In the genomic region with DNA sequence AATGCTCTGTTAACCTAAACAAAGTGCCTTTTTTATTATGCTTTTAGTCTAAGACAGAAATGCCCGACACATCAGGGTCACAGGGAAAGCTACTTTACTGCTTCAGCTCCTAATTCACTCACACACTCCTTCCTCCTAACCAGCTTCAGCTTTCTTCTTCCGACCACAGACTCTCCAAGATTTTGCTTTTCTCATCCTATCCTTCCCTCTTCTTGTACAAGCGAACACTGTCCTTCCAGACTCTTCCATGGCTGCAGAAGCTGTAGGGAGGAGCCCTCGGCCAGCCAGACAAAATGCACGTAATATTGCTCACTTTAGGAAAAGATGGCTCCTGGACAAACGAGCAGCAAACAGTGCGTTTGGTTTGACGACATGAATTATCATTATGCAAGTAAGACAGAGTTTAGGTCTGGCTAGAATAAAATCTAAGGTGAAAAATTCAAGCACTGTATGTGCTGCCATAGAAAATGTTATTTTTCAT, we compare ENCODE assay signal across 1 cellular context.
TF ChIP-seq lines count a peak whose summit lies in the region.

No MANE protein-coding gene starts in this region.

TF ChIP-seq in K562, 482 proteins besides CTCF, POLR2A, EP300 and RAD21 (continued from another document and continues in another):
- TF ChIP-seq ZNF324 (CRISPR knock-in tag; IDR thresholded peaks at IDR 0.05) (no peak), ZNF224 (CRISPR knock-in tag; IDR thresholded peaks at IDR 0.05) (no peak), HNRNPH1 (optimal IDR thresholded peaks at IDR 0.05; ENCODE audit: low read depth, low read length) (no peak), KAT8 (IDR thresholded peaks at IDR 0.05; ENCODE audit: low read depth) (no peak), OTX1 (CRISPR knock-in tag; IDR thresholded peaks at IDR 0.05) (no peak), ZNF23 (CRISPR knock-in tag; IDR thresholded peaks at IDR 0.05) (no peak), ZNF12 (CRISPR knock-in tag; IDR thresholded peaks at IDR 0.05) (no peak), STAG1 (CRISPR knock-in tag; IDR thresholded peaks at IDR 0.05; ENCODE audit: borderline replicate concordance) (no peak), NR2C1 (IDR thresholded peaks at IDR 0.05) (no peak), NR2C1 (tag; IDR thresholded peaks at IDR 0.05) (peak; percentile 64), ZNF24 (IDR thresholded peaks at IDR 0.05) (no peak), THRAP3 (IDR thresholded peaks at IDR 0.05; ENCODE audit: borderline replicate concordance) (no peak), NEUROD1 (IDR thresholded peaks at IDR 0.05; ENCODE audit: borderline replicate concordance, low read depth, low read length, partially characterized antibody) (no peak), HNRNPL (IDR thresholded peaks at IDR 0.05; ENCODE audit: low read depth, low read length) (no peak), NR2F6 (CRISPR knock-in tag; IDR thresholded peaks at IDR 0.05) (no peak), RFX5 (IDR thresholded peaks at IDR 0.05; ENCODE audit: low read depth, low read length) (no peak), ARHGAP35 (IDR thresholded peaks at IDR 0.05; ENCODE audit: partially characterized antibody) (no peak), SAFB (IDR thresholded peaks at IDR 0.05; ENCODE audit: borderline replicate concordance, low read depth, low read length) (no peak), CBFA2T2 (conservative IDR thresholded peaks at IDR 0.05) (no peak), NONO (IDR thresholded peaks at IDR 0.05; ENCODE audit: low read depth in 2 of 2, low read length in 1 of 2) (no peak), NFE2 (IDR thresholded peaks at IDR 0.05; ENCODE audit: low read depth) (no peak), PHF8 (IDR thresholded peaks at IDR 0.05; ENCODE audit: borderline replicate concordance, low read length) (no peak), ZNF274 (IDR thresholded peaks at IDR 0.05; ENCODE audit: borderline replicate concordance, low read depth, low read length) (no peak), POLR2G (IDR thresholded peaks at IDR 0.05; ENCODE audit: low read depth, low read length) (no peak), ZFP36 (IDR thresholded peaks at IDR 0.05; ENCODE audit: low read depth, low read length, partially characterized antibody) (no peak), RHOXF2B (CRISPR knock-in tag; conservative IDR thresholded peaks at IDR 0.05) (0 out of 2 replicates have a peak, but pooled peaks have one; percentile 42), ARID2 (IDR thresholded peaks at IDR 0.05) (no peak), MCM5 (IDR thresholded peaks at IDR 0.05; ENCODE audit: low read depth) (no peak), HDAC6 (IDR thresholded peaks at IDR 0.05; ENCODE audit: low read depth, low read length) (no peak), CBFB (CRISPR knock-in tag; IDR thresholded peaks at IDR 0.05) (no peak), SMARCA5 (IDR thresholded peaks at IDR 0.05) (no peak), PTTG1 (tag; IDR thresholded peaks at IDR 0.05; ENCODE audit: low read depth) (peak; percentile 73), BACH1 (tag; IDR thresholded peaks at IDR 0.05) (no peak; the same call in 1 of the 2 replicates), C11orf30 (IDR thresholded peaks at IDR 0.05; ENCODE audit: low read depth) (no peak), SRSF3 (IDR thresholded peaks at IDR 0.05; ENCODE audit: insufficient read depth, low read length) (no peak), FUS (optimal IDR thresholded peaks at IDR 0.05; ENCODE audit: low read depth, low read length) (no peak), PTRF (tag; IDR thresholded peaks at IDR 0.05) (peak; percentile 78), PRMT5 (CRISPR knock-in tag; IDR thresholded peaks at IDR 0.05) (no peak), ZNF707 (CRISPR knock-in tag; conservative IDR thresholded peaks at IDR 0.05) (no peak)
- TF ChIP-seq, protein P1, sequence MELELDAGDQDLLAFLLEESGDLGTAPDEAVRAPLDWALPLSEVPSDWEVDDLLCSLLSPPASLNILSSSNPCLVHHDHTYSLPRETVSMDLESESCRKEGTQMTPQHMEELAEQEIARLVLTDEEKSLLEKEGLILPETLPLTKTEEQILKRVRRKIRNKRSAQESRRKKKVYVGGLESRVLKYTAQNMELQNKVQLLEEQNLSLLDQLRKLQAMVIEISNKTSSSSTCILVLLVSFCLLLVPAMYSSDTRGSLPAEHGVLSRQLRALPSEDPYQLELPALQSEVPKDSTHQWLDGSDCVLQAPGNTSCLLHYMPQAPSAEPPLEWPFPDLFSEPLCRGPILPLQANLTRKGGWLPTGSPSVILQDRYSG (tag; conservative IDR thresholded peaks at IDR 0.05; ENCODE audit: low read depth): peak; percentile 87
- TF ChIP-seq, protein P2, sequence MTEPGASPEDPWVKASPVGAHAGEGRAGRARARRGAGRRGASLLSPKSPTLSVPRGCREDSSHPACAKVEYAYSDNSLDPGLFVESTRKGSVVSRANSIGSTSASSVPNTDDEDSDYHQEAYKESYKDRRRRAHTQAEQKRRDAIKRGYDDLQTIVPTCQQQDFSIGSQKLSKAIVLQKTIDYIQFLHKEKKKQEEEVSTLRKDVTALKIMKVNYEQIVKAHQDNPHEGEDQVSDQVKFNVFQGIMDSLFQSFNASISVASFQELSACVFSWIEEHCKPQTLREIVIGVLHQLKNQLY (CRISPR knock-in tag; conservative IDR thresholded peaks at IDR 0.05): no peak
- TF ChIP-seq, protein P3, sequence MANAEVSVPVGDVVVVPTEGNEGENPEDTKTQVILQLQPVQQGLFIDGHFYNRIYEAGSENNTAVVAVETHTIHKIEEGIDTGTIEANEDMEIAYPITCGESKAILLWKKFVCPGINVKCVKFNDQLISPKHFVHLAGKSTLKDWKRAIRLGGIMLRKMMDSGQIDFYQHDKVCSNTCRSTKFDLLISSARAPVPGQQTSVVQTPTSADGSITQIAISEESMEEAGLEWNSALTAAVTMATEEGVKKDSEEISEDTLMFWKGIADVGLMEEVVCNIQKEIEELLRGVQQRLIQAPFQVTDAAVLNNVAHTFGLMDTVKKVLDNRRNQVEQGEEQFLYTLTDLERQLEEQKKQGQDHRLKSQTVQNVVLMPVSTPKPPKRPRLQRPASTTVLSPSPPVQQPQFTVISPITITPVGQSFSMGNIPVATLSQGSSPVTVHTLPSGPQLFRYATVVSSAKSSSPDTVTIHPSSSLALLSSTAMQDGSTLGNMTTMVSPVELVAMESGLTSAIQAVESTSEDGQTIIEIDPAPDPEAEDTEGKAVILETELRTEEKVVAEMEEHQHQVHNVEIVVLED (CRISPR knock-in tag; IDR thresholded peaks at IDR 0.05): peak; percentile 45
- TF ChIP-seq, protein P4, sequence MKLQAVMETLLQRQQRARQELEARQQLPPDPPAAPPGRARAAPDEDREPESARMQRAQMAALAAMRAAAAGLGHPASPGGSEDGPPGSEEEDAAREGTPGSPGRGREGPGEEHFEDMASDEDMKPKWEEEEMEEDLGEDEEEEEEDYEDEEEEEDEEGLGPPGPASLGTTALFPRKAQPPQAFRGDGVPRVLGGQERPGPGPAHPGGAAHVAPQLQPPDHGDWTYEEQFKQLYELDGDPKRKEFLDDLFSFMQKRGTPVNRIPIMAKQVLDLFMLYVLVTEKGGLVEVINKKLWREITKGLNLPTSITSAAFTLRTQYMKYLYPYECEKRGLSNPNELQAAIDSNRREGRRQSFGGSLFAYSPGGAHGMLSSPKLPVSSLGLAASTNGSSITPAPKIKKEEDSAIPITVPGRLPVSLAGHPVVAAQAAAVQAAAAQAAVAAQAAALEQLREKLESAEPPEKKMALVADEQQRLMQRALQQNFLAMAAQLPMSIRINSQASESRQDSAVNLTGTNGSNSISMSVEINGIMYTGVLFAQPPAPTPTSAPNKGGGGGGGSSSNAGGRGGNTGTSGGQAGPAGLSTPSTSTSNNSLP (IDR thresholded peaks at IDR 0.05; ENCODE audit: borderline replicate concordance, low read depth, low read length): no peak
- TF ChIP-seq, protein P5, sequence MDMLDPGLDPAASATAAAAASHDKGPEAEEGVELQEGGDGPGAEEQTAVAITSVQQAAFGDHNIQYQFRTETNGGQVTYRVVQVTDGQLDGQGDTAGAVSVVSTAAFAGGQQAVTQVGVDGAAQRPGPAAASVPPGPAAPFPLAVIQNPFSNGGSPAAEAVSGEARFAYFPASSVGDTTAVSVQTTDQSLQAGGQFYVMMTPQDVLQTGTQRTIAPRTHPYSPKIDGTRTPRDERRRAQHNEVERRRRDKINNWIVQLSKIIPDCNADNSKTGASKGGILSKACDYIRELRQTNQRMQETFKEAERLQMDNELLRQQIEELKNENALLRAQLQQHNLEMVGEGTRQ (CRISPR knock-in tag; IDR thresholded peaks at IDR 0.05): no peak
- TF ChIP-seq, protein P6, sequence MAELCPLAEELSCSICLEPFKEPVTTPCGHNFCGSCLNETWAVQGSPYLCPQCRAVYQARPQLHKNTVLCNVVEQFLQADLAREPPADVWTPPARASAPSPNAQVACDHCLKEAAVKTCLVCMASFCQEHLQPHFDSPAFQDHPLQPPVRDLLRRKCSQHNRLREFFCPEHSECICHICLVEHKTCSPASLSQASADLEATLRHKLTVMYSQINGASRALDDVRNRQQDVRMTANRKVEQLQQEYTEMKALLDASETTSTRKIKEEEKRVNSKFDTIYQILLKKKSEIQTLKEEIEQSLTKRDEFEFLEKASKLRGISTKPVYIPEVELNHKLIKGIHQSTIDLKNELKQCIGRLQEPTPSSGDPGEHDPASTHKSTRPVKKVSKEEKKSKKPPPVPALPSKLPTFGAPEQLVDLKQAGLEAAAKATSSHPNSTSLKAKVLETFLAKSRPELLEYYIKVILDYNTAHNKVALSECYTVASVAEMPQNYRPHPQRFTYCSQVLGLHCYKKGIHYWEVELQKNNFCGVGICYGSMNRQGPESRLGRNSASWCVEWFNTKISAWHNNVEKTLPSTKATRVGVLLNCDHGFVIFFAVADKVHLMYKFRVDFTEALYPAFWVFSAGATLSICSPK (IDR thresholded peaks at IDR 0.05; ENCODE audit: borderline replicate concordance): no peak
- TF ChIP-seq, protein P7, sequence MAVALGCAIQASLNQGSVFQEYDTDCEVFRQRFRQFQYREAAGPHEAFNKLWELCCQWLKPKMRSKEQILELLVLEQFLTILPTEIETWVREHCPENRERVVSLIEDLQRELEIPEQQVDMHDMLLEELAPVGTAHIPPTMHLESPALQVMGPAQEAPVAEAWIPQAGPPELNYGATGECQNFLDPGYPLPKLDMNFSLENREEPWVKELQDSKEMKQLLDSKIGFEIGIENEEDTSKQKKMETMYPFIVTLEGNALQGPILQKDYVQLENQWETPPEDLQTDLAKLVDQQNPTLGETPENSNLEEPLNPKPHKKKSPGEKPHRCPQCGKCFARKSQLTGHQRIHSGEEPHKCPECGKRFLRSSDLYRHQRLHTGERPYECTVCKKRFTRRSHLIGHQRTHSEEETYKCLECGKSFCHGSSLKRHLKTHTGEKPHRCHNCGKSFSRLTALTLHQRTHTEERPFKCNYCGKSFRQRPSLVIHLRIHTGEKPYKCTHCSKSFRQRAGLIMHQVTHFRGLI (CRISPR knock-in tag; IDR thresholded peaks at IDR 0.05): peak; percentile 83
- TF ChIP-seq, protein P8, sequence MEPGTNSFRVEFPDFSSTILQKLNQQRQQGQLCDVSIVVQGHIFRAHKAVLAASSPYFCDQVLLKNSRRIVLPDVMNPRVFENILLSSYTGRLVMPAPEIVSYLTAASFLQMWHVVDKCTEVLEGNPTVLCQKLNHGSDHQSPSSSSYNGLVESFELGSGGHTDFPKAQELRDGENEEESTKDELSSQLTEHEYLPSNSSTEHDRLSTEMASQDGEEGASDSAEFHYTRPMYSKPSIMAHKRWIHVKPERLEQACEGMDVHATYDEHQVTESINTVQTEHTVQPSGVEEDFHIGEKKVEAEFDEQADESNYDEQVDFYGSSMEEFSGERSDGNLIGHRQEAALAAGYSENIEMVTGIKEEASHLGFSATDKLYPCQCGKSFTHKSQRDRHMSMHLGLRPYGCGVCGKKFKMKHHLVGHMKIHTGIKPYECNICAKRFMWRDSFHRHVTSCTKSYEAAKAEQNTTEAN (CRISPR knock-in tag; IDR thresholded peaks at IDR 0.05): no peak
- TF ChIP-seq, protein P9, sequence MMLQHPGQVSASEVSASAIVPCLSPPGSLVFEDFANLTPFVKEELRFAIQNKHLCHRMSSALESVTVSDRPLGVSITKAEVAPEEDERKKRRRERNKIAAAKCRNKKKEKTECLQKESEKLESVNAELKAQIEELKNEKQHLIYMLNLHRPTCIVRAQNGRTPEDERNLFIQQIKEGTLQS (IDR thresholded peaks at IDR 0.05): no peak
- TF ChIP-seq, protein P9 (CRISPR knock-in tag; conservative IDR thresholded peaks at IDR 0.05): no peak
- TF ChIP-seq, protein P10, sequence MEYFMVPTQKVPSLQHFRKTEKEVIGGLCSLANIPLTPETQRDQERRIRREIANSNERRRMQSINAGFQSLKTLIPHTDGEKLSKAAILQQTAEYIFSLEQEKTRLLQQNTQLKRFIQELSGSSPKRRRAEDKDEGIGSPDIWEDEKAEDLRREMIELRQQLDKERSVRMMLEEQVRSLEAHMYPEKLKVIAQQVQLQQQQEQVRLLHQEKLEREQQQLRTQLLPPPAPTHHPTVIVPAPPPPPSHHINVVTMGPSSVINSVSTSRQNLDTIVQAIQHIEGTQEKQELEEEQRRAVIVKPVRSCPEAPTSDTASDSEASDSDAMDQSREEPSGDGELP (CRISPR knock-in tag; IDR thresholded peaks at IDR 0.05; ENCODE audit: borderline replicate concordance): no peak
- TF ChIP-seq, protein P11, sequence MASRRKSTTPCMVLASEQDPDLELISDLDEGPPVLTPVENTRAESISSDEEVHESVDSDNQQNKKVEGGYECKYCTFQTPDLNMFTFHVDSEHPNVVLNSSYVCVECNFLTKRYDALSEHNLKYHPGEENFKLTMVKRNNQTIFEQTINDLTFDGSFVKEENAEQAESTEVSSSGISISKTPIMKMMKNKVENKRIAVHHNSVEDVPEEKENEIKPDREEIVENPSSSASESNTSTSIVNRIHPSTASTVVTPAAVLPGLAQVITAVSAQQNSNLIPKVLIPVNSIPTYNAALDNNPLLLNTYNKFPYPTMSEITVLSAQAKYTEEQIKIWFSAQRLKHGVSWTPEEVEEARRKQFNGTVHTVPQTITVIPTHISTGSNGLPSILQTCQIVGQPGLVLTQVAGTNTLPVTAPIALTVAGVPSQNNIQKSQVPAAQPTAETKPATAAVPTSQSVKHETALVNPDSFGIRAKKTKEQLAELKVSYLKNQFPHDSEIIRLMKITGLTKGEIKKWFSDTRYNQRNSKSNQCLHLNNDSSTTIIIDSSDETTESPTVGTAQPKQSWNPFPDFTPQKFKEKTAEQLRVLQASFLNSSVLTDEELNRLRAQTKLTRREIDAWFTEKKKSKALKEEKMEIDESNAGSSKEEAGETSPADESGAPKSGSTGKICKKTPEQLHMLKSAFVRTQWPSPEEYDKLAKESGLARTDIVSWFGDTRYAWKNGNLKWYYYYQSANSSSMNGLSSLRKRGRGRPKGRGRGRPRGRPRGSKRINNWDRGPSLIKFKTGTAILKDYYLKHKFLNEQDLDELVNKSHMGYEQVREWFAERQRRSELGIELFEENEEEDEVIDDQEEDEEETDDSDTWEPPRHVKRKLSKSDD (conservative IDR thresholded peaks at IDR 0.05; ENCODE audit: low read length): no peak
